ENCODE assay signal across 9 cellular contexts in genomic region chr16:2027024-2028010, GRCh38. TPM values are rescaled to one million over a fixed set of nuclear protein-coding genes. Genes with fewer than 3 reads are reported as not detected.
A peak's percentile ranks its signal among the peaks of the same experiment; 100 is the strongest.
DNase-seq lines count a peak whose midpoint lies in the region; ATAC-seq and TF ChIP-seq lines count a peak whose summit lies in the region.
"Had no signal": no experiment of that assay in that cellular context is flagged by ENCODE, and none has a peak within 500 bp of the region (broad histone marks: within the 10 kb centered on the region; RNA-seq: fewer than 3 reads in every experiment).

No MANE protein-coding gene starts in this region.

- H3K4me1 ChIP-seq in thyroid gland = peaks cover 11 to 43% of the 10 kb centered on the region in 2 donors

- ATAC-seq in left colon = peak; percentile 20
- no peak for ATAC-seq in GM19397 (IDR thresholded peaks at IDR 0.05; ENCODE audit: unreplicated experiment)

- no peak overlapping the region for H3K27ac Mint-ChIP-seq in CD14-positive monocyte

- WGBS in thyroid gland, 2 donors = 18 to 34% methylated on average over 9 to 12 of the region's 76 CpGs

- peaks cover 33 to 59% (median 48%) of the 10 kb centered on the region in 3 donors for H3K27me3 Mint-ChIP-seq in CD14-positive monocyte (ENCODE audit: low read depth in 3 of 3)

- H3K4me3 Mint-ChIP-seq in CD14-positive monocyte = peak overlapping the region; percentile 58 to 80

- H3K9me3 Mint-ChIP-seq in CD14-positive monocyte = peaks cover 0 to 7% (median 2%) of the 10 kb centered on the region in 7 donors

- no peaks in the 10 kb centered on the region for H3K9me3 ChIP-seq in thyroid gland

- H3K36me3 Mint-ChIP-seq in CD14-positive monocyte = peaks cover 5 to 6% of the 10 kb centered on the region in 2 donors

- in situ Hi-C loops in KBM-7 (cut with MboI; ENCODE audit: low pct_unique_long_range_greater_than_20kb, low sequenced_read_pairs) = loop anchor here (10.0 kb wide), 1 partner anchor 117 kb away; the partner anchor contains the start of gene RAB26

- intact Hi-C loops in CD14-positive monocyte (cut with micrococcal nuclease) (loop anchor here in 1 of 2 donors (5.0 kb wide), 1 partner anchor 120 kb away; the partner anchor contains the start of gene RAB26), left colon (cut with DNase I, micrococcal nuclease) (loop anchor here in 1 of 2 donors (5.0 kb wide), 1 partner anchor 115 kb away; no protein-coding TSS in a partner anchor), thyroid gland (cut with DNase I) (loop anchor here (2.0 kb wide), 1 partner anchor 17 kb away; no protein-coding TSS in a partner anchor)

- peak overlapping the region in 2 of 3 donors; percentile 51 to 65 for H3K4me3 ChIP-seq in thyroid gland (replicated peaks in 1 of 3)

- no peaks in the 10 kb centered on the region for H3K27me3 ChIP-seq in thyroid gland

- H3K27ac ChIP-seq in thyroid gland = peak overlapping the region in 2 of 3 donors; percentile 4 to 61
- H3K27ac ChIP-seq: HL-60 had no signal

- peaks cover 20% of the 10 kb centered on the region for H3K4me1 Mint-ChIP-seq in CD14-positive monocyte

- no peak for TF ChIP-seq CTCF in CD14-positive monocyte (IDR thresholded peaks at IDR 0.05)
- TF ChIP-seq CTCF in thyroid gland (IDR thresholded peaks at IDR 0.05) = no peak

- no peak for TF ChIP-seq POLR2A in thyroid gland (IDR thresholded peaks at IDR 0.05)

- H3K36me3 ChIP-seq in thyroid gland = no peaks in the 10 kb centered on the region

- DNase-seq in CD14-positive monocyte (ENCODE audit: low spot score) (no peak), KBM-7 (peak; percentile 46), astrocyte of the hippocampus (ENCODE audit: low read depth, low spot score) (peak; percentile 51), left colon (peak in 1 of 2 donors; percentile 21), thyroid gland (peak in 1 of 2 donors; percentile 34), LoVo (ENCODE audit: low spot score) (no peak), activated gamma-delta T cell (lab: John Stamatoyannopoulos, UW) (no peak)

RNA-seq across cellular contexts. Expression of gene NHERF2, which starts 0.6 kb away (rescaled TPM):
- polyA plus RNA-seq in CD14-positive monocyte = under 1 TPM; 0.66 to 0.78 TPM
- 10 to 100 TPM; 69.3 to 73.7 TPM for total RNA-seq in left colon
- total RNA-seq in thyroid gland = 100 to 1,000 TPM in 1 of 4 donors, 10 to 100 TPM in 3; 73.8 to 146 (median 81.6) TPM

RNA-seq across cellular contexts. Expression of gene NPW, which starts 7.7 kb away (rescaled TPM):
- polyA plus RNA-seq in CD14-positive monocyte = not detected
- total RNA-seq in left colon = 1 to 10 TPM; 1.9 to 2.5 TPM
- total RNA-seq in thyroid gland = under 1 TPM in 2 of 4 donors, not detected in 2; 0.54 to 0.63 TPM

RNA-seq across cellular contexts. Expression of gene ZNF598, which starts 17.7 kb away (rescaled TPM):
- 1 to 10 TPM; 1.4 to 1.5 TPM for polyA plus RNA-seq in CD14-positive monocyte
- total RNA-seq in left colon = 10 to 100 TPM; 45.8 to 52.8 TPM
- total RNA-seq in thyroid gland = 10 to 100 TPM; 19.0 to 38.4 (median 27.4) TPM

RNA-seq across cellular contexts. Expression of gene NTHL1, which starts 20.3 kb away (rescaled TPM):
- 10 to 100 TPM in 1 of 2 donors, 1 to 10 TPM in 1; 9.2 to 22.4 TPM for polyA plus RNA-seq in CD14-positive monocyte
- total RNA-seq in left colon = 10 to 100 TPM; 27.3 to 29.5 TPM
- total RNA-seq in thyroid gland = 10 to 100 TPM in 3 of 4 donors, 1 to 10 TPM in 1; 6.1 to 38.7 (median 25.0) TPM

RNA-seq across cellular contexts. Expression of gene TSC2, which starts 20.5 kb away (rescaled TPM):
- 10 to 100 TPM; 11.7 to 20.8 TPM for polyA plus RNA-seq in CD14-positive monocyte
- total RNA-seq in left colon (100 to 1,000 TPM; 115 to 118 TPM), thyroid gland (100 to 1,000 TPM; 101 to 148 (median 109) TPM)

Comparison
In these comparisons a context has a peak if more than half of its experiments do, and no peak if none do; other contexts are left out.
1. DNase-seq: peak in KBM-7 (single experiment) and astrocyte of the hippocampus (single experiment); none in CD14-positive monocyte (single experiment), LoVo (single experiment) and activated gamma-delta T cell (single experiment).